10 cellular contexts compared by ENCODE assay signal in genomic region chr3:64143399-64144130, GRCh38.
DNase-seq lines count a peak whose midpoint lies in the region; FAIRE-seq and TF ChIP-seq lines count a peak whose summit lies in the region.
"Had no signal": no experiment of that assay in that cellular context is flagged by ENCODE, and none has a peak within 500 bp of the region (broad histone marks: within the 10 kb centered on the region; RNA-seq: fewer than 3 reads in every experiment).

No MANE protein-coding gene starts in this region.

- no peak overlapping the region for H3K9ac ChIP-seq in H1 (replicated peaks in 1 of 4; ENCODE audit: extremely low read depth in 1 of 4, low read depth in 3 of 4, low read length in 3 of 4)

- H3K23me2 ChIP-seq in H1 (ENCODE audit: low read depth, low read length), result no peaks in the 10 kb centered on the region

- CTCF ChIA-PET in H1 (lab: Charles Lee; ENCODE audit: partially characterized antibody), result interaction anchor here (0.9 to 1.4 kb wide), 4 partner anchors 13 to 150 kb away, joined by 3 read pairs; no protein-coding TSS in a partner anchor

- no peak overlapping the region for H2BK20ac ChIP-seq in H1 (ENCODE audit: low read length)

- H2AK5ac ChIP-seq in H1 (ENCODE audit: low read depth, low read length), result peak overlapping the region; percentile 78; the same call in 1 of the 2 replicates

- 87% methylated on average over 5 of the region's 5 CpGs; no CpG with 5 or more reads in 1 of the 2 experiments for WGBS in H1 (ENCODE audit: extremely low coverage in 1 of 2, insufficient coverage in 1 of 2, insufficient read length in 1 of 2, insufficient replicate concordance in 2 of 2, low coverage in 1 of 2, low lambda C conversion rate in 2 of 2, missing lambda C conversion rate in 1 of 2), 2 experiments

- TF ChIP-seq CTCF in H1 (IDR thresholded peaks at IDR 0.05; ENCODE audit: control extremely low read depth in 1 of 3, insufficient read depth in 1 of 3, low read depth in 1 of 3, low read length in 3 of 3) (no peak), osteocyte (IDR thresholded peaks at IDR 0.05) (no peak), progenitor cell of endocrine pancreas (IDR thresholded peaks at IDR 0.05; ENCODE audit: unreplicated experiment) (no peak)

- no peaks in the 10 kb centered on the region for H3K9me3 ChIP-seq in H1 (ENCODE audit: insufficient read depth in 2 of 2, low read depth in 1 of 2, low read length in 1 of 2)

- no peak overlapping the region for H2BK120ac ChIP-seq in H1 (replicated peaks; ENCODE audit: low read depth, low read length)

- POLR2A ChIA-PET in H1 (lab: Charles Lee; ENCODE audit: partially characterized antibody), result no interaction called here

- H3K27ac ChIP-seq in H1 (ENCODE audit: low read depth, low read length), result no peak overlapping the region

- no peak overlapping the region for H4K8ac ChIP-seq in H1 (ENCODE audit: extremely low read depth, insufficient read depth, low read length)

- H3K27me3 ChIP-seq in H1 (replicated peaks in 1 of 4; ENCODE audit: control insufficient read depth in 3 of 4, extremely low read depth in 1 of 4, insufficient read depth in 3 of 4, low read length in 3 of 4), result no peaks in the 10 kb centered on the region

- peak; percentile 24 for FAIRE-seq in H1 (lab: Jason Lieb, UNC)

- no peak overlapping the region for H2BK15ac ChIP-seq in H1 (ENCODE audit: low read length)

- H3K79me2 ChIP-seq in H1 (ENCODE audit: control insufficient read depth in 1 of 2, insufficient read depth in 2 of 2, low read length in 2 of 2), result no peaks in the 10 kb centered on the region

- peaks cover 0 to 6% (median 0%) of the 10 kb centered on the region in 4 experiments; a peak in 2 of 7 replicates for H3K4me1 ChIP-seq in H1 (replicated peaks in 1 of 4; ENCODE audit: control insufficient read depth in 3 of 4, insufficient read depth in 4 of 4, low read length in 3 of 4)

- peaks cover 13% of the 10 kb centered on the region for H3K4me1 Mint-ChIP-seq in osteocyte (ENCODE audit: unreplicated experiment)
- no peaks in the 10 kb centered on the region for H3K4me1 Mint-ChIP-seq in progenitor cell of endocrine pancreas (ENCODE audit: low read depth)

- peak overlapping the region; percentile 61; the same call in 1 of the 2 replicates for H2BK5ac ChIP-seq in H1 (ENCODE audit: low read depth, low read length)

- no peak overlapping the region for H3K4me3 ChIP-seq in H1 (ENCODE audit: extremely low read depth in 1 of 4, insufficient read depth in 2 of 4, low read depth in 3 of 4, low read length in 4 of 4)

- H3K27me3 Mint-ChIP-seq in osteocyte (ENCODE audit: unreplicated experiment), result no peaks in the 10 kb centered on the region
- H3K27me3 Mint-ChIP-seq in progenitor cell of endocrine pancreas, result no peaks in the 10 kb centered on the region

- no peak overlapping the region; a peak in 1 of 4 replicates for H3K4me2 ChIP-seq in H1 (ENCODE audit: insufficient read depth in 1 of 2, low read depth in 2 of 2, low read length in 2 of 2)

- no peak overlapping the region for H3K18ac ChIP-seq in H1 (ENCODE audit: extremely low read depth, low read length)

- DNase-seq in GM04503 (ENCODE audit: low read depth) (peak; percentile 57), NCI-H524 treated with DMSO at 0.1 percent for 48 hours (lab: John Stamatoyannopoulos, UW) (peak; percentile 27), H1 (ENCODE audit: low read depth in 1 of 2, low spot score in 2 of 2) (no peak), osteocyte (ENCODE audit: extremely low spot score, unreplicated experiment) (no peak), progenitor cell of endocrine pancreas (ENCODE audit: low spot score, unreplicated experiment) (no peak), MV-4-11 (lab: John Stamatoyannopoulos, UW) (no peak), NCI-H774 (lab: John Stamatoyannopoulos, UW) (no peak)
- DNase-seq in activated CD4-positive, CD25-positive, alpha-beta regulatory T cell treated with anti-CD3 and anti-CD28 coated beads, Interleukin-2, amount 50 U/mL, for 72 hours, result no peak
- DNase-seq: activated CD4-positive, alpha-beta T cell treated with anti-CD3 and anti-CD28 coated beads, Interleukin-2, amount 50 U/mL, for 1 hour; NCI-H187 treated with DMSO at 0.1 percent for 48 hours had no signal

- peaks cover 0 to 2% (median 0%) of the 10 kb centered on the region in 4 experiments; a peak in 1 of 8 replicates for H3K36me3 ChIP-seq in H1 (ENCODE audit: control insufficient read depth in 2 of 4, insufficient read depth in 4 of 4, low read length in 3 of 4)

- no peak overlapping the region for H4K91ac ChIP-seq in H1 (replicated peaks; ENCODE audit: insufficient read length, low read length)

- H3K14ac ChIP-seq in H1 (ENCODE audit: insufficient read length), result no peak overlapping the region

- TF ChIP-seq RAD21 in H1 (IDR thresholded peaks at IDR 0.05 in 1 of 2, conservative IDR thresholded peaks at IDR 0.05 in 1 of 2; ENCODE audit: low read depth in 2 of 2, low read length in 2 of 2), result no peak

- no peak overlapping the region for H2AFZ ChIP-seq in H1 (ENCODE audit: low read length)

- H2BK12ac ChIP-seq in H1 (ENCODE audit: low read depth, low read length), result peak overlapping the region; percentile 40; the same call in 1 of the 2 replicates

- H3K4ac ChIP-seq in H1 (replicated peaks; ENCODE audit: insufficient read length, low read depth, low read length), result peak overlapping the region; percentile 71

- no peaks in the 10 kb centered on the region for H3K79me1 ChIP-seq in H1 (ENCODE audit: low read depth, low read length)

- H3K23ac ChIP-seq in H1 (ENCODE audit: insufficient read length), result no peak overlapping the region

- no peak overlapping the region for H3K56ac ChIP-seq in H1 (replicated peaks; ENCODE audit: insufficient read length, low read depth, low read length)

- no peak for TF ChIP-seq EP300 in H1 (IDR thresholded peaks at IDR 0.05; ENCODE audit: borderline replicate concordance in 1 of 2, low read depth in 2 of 2, low read length in 2 of 2)

- TF ChIP-seq POLR2A in H1 (IDR thresholded peaks at IDR 0.05; ENCODE audit: control extremely low read depth in 1 of 2, low read depth in 2 of 2, low read length in 2 of 2), result no peak

- H3K9me3 Mint-ChIP-seq in osteocyte (ENCODE audit: unreplicated experiment) (no peaks in the 10 kb centered on the region), progenitor cell of endocrine pancreas (ENCODE audit: low read depth) (no peaks in the 10 kb centered on the region)

- no peak overlapping the region for H4K5ac ChIP-seq in H1 (ENCODE audit: insufficient read length, low read depth, low read length)

- H3K4me3 Mint-ChIP-seq in osteocyte (ENCODE audit: unreplicated experiment) (no peak overlapping the region), progenitor cell of endocrine pancreas (ENCODE audit: low read depth) (no peak overlapping the region)

- H3K27ac Mint-ChIP-seq in osteocyte (ENCODE audit: unreplicated experiment), result peak overlapping the region; percentile 43
- no peak overlapping the region for H3K27ac Mint-ChIP-seq in progenitor cell of endocrine pancreas

- H3K36me3 Mint-ChIP-seq in osteocyte (ENCODE audit: unreplicated experiment) (peaks cover 25% of the 10 kb centered on the region), progenitor cell of endocrine pancreas (ENCODE audit: insufficient read depth) (peaks cover 10% of the 10 kb centered on the region)

- no peaks in the 10 kb centered on the region for H4K20me1 ChIP-seq in H1 (replicated peaks in 1 of 2; ENCODE audit: control insufficient read depth in 1 of 2, insufficient read depth in 2 of 2, low read length in 2 of 2)

TF ChIP-seq in H1, 55 proteins besides CTCF, POLR2A, EP300 and RAD21:
- TF ChIP-seq SUZ12 (IDR thresholded peaks at IDR 0.05; ENCODE audit: low read length) (no peak), JUN (IDR thresholded peaks at IDR 0.05; ENCODE audit: low read depth, low read length) (no peak)

Comparison
In these comparisons a context has a peak if more than half of its experiments do, and no peak if none do; other contexts are left out.
1. DNase-seq: peak in GM04503 (single experiment) and NCI-H524 treated with DMSO at 0.1 percent for 48 hours (single experiment); none in H1 (0 of 2), osteocyte (single experiment), progenitor cell of endocrine pancreas (single experiment), activated CD4-positive, CD25-positive, alpha-beta regulatory T cell treated with anti-CD3 and anti-CD28 coated beads, Interleukin-2, amount 50 U/mL, for 72 hours (single experiment), MV-4-11 (single experiment) and NCI-H774 (single experiment).